ENCODE assay signal across 22 cellular contexts in the genomic region with DNA sequence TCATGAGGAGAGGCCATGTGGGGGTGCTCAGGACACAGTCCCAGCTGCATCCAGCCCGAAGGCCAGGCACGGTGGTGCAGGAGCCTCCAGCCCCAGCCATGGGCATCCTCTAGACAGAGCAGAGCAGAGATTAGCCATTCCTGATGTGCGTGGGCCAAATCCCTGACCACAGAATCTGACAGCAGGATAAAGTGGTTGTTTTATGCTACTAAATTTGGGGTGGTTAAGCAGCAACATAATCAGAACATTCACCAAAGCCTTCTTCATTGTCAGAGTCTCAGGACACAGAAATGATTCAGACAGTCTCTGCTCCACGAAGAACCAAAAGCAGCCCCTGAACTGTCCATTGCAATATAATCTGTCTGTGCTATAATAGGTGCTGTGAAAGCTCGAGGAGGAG. TPM values are rescaled to one million over a fixed set of nuclear protein-coding genes. Genes with fewer than 3 reads are reported as not detected.
"Had no signal": no experiment of that assay in that cellular context is flagged by ENCODE, and none has a peak within 500 bp of the region (broad histone marks: within the 10 kb centered on the region; RNA-seq: fewer than 3 reads in every experiment).

No MANE protein-coding gene starts in this region.

- H3K4me1 Mint-ChIP-seq: naive thymus-derived CD8-positive, alpha-beta T cell had no signal

- H3K27ac Mint-ChIP-seq: dendritic cell treated with granulocyte-macrophage colony-stimulating factor and Interleukin-4, amounts not matched to agents 40 ng/mL and 50 ng/mL, for 4 days; naive thymus-derived CD8-positive, alpha-beta T cell had no signal

- H3K27me3 ChIP-seq: esophagus muscularis mucosa, gastrocnemius medialis, right lobe of liver had no signal

- H3K9ac ChIP-seq: parathyroid adenoma had no signal

- DNase-seq: effector memory CD8-positive, alpha-beta T cell; gastrocnemius medialis; heart right ventricle; kidney glomerular epithelial cell; mucosa of descending colon; naive thymus-derived CD8-positive, alpha-beta T cell; occipital lobe; psoas muscle; retina; right lobe of liver; stimulated activated CD4-positive, alpha-beta T cell treated with anti-CD3 and anti-CD28 coated beads, Interleukin-2, amount 100 ng/mL, for 24 hours; stimulated activated CD4-positive, alpha-beta T cell treated with anti-CD3 and anti-CD28 coated beads, Interleukin-4, amount 100 ng/mL, for 4 hours; stimulated activated naive CD4-positive, alpha-beta T cell; trophoblast cell had no signal

- H3K9me3 Mint-ChIP-seq: dendritic cell treated with granulocyte-macrophage colony-stimulating factor and Interleukin-4, amounts not matched to agents 40 ng/mL and 50 ng/mL, for 4 days; effector memory CD8-positive, alpha-beta T cell; naive thymus-derived CD8-positive, alpha-beta T cell; neural crest cell had no signal

- H3K27ac ChIP-seq: epithelial cell of prostate, esophagus muscularis mucosa, gastrocnemius medialis, heart right ventricle, parathyroid adenoma, psoas muscle, right lobe of liver, skin epidermis had no signal

- H2AFZ ChIP-seq: parathyroid adenoma had no signal

- H3K4me3 Mint-ChIP-seq: dendritic cell treated with granulocyte-macrophage colony-stimulating factor and Interleukin-4, amounts not matched to agents 40 ng/mL and 50 ng/mL, for 4 days; effector memory CD8-positive, alpha-beta T cell; naive thymus-derived CD8-positive, alpha-beta T cell; neural crest cell had no signal

- H3K79me2 ChIP-seq: parathyroid adenoma had no signal

- H3K4me3 ChIP-seq: esophagus muscularis mucosa, gastrocnemius medialis, heart right ventricle, mucosa of descending colon, psoas muscle, right lobe of liver, skin epidermis had no signal

- H3K4me1 ChIP-seq: parathyroid adenoma, psoas muscle, right lobe of liver had no signal

- H3K36me3 ChIP-seq: esophagus muscularis mucosa, gastrocnemius medialis, heart right ventricle, right lobe of liver had no signal

- H3K36me3 Mint-ChIP-seq: naive thymus-derived CD8-positive, alpha-beta T cell had no signal

- H3K9me3 ChIP-seq: esophagus muscularis mucosa, gastrocnemius medialis, mucosa of descending colon, psoas muscle, right lobe of liver had no signal

RNA-seq across cellular contexts. Expression of gene RASD2, which starts 19.7 kb away (rescaled TPM):
- total RNA-seq: fibroblast of villous mesenchyme; naive thymus-derived CD8-positive, alpha-beta T cell; neural crest cell had no signal

RNA-seq across cellular contexts. Expression of gene MB, which starts 56.8 kb away (rescaled TPM):
- total RNA-seq: fibroblast of villous mesenchyme; mammary epithelial cell; naive thymus-derived CD8-positive, alpha-beta T cell; neural crest cell; occipital lobe had no signal
- polyA plus RNA-seq: mammary epithelial cell; naive thymus-derived CD8-positive, alpha-beta T cell had no signal
